ENCODE assay signal across 2 cellular contexts in genomic region chr9:127825319-127826051, GRCh38.
A peak's percentile ranks its signal among the peaks of the same experiment; 100 is the strongest.
TF ChIP-seq lines count a peak whose summit lies in the region.

No MANE protein-coding gene starts in this region.

TF ChIP-seq in IMR-90, 13 proteins besides CTCF, POLR2A, EP300 and RAD21:
- TF ChIP-seq MAZ (IDR thresholded peaks at IDR 0.05; ENCODE audit: borderline replicate concordance, low read depth, low read length) (no peak), CHD1 (IDR thresholded peaks at IDR 0.05; ENCODE audit: low read depth, low read length) (no peak), FOS (IDR thresholded peaks at IDR 0.05; ENCODE audit: low read depth, low read length) (no peak)

TF ChIP-seq in H1, 55 proteins besides CTCF, POLR2A, EP300 and RAD21:
- TF ChIP-seq KDM5A (IDR thresholded peaks at IDR 0.05; ENCODE audit: low read length) (no peak), JUN (IDR thresholded peaks at IDR 0.05; ENCODE audit: low read depth, low read length) (no peak), POLR2AphosphoS5 (IDR thresholded peaks at IDR 0.05; ENCODE audit: low read depth, low read length) (peak; percentile 74; the same call in 1 of the 2 replicates), TBP (IDR thresholded peaks at IDR 0.05; ENCODE audit: low read depth, low read length) (peak; percentile 48; the same call in 1 of the 2 replicates), NRF1 (IDR thresholded peaks at IDR 0.05; ENCODE audit: low read depth, low read length) (no peak), TAF7 (optimal IDR thresholded peaks at IDR 0.05; ENCODE audit: borderline replicate concordance, low read depth, low read length) (no peak), SRF (IDR thresholded peaks at IDR 0.05; ENCODE audit: low read depth, low read length) (no peak), CTBP2 (IDR thresholded peaks at IDR 0.05; ENCODE audit: borderline replicate concordance, insufficient read depth, insufficient read length, low read length) (no peak), HDAC2 (IDR thresholded peaks at IDR 0.05; ENCODE audit: borderline replicate concordance in 1 of 2, low read depth in 2 of 2, low read length in 2 of 2) (0 out of 4 replicates have a peak, but pooled peaks of 1 of the 2 experiments have one; percentile 10), SIX5 (IDR thresholded peaks at IDR 0.05; ENCODE audit: low read depth, low read length) (no peak), ZNF274 (IDR thresholded peaks at IDR 0.05; ENCODE audit: borderline replicate concordance, extremely low read depth, low read length) (no peak), SP4 (IDR thresholded peaks at IDR 0.05; ENCODE audit: low read length) (no peak), PHF8 (conservative IDR thresholded peaks at IDR 0.05; ENCODE audit: low read depth, low read length) (0 out of 2 replicates have a peak, but pooled peaks have one; percentile 13), CHD2 (IDR thresholded peaks at IDR 0.05; ENCODE audit: low read length) (no peak), CHD7 (IDR thresholded peaks at IDR 0.05; ENCODE audit: insufficient replicate concordance, low read length) (no peak), TAF1 (IDR thresholded peaks at IDR 0.05; ENCODE audit: low read depth, low read length) (0 out of 2 replicates have a peak, but pooled peaks have one; percentile 36), ATF2 (IDR thresholded peaks at IDR 0.05; ENCODE audit: low read length) (no peak), GTF2F1 (IDR thresholded peaks at IDR 0.05; ENCODE audit: borderline replicate concordance, low read depth, low read length) (no peak), CBX8 (IDR thresholded peaks at IDR 0.05; ENCODE audit: borderline replicate concordance, low read depth, low read length) (no peak), POU5F1 (IDR thresholded peaks at IDR 0.05; ENCODE audit: low read depth, low read length) (no peak), TEAD4 (IDR thresholded peaks at IDR 0.05; ENCODE audit: low read depth, low read length) (peak; percentile 5; the same call in 1 of the 2 replicates), BRCA1 (IDR thresholded peaks at IDR 0.05; ENCODE audit: low read depth, low read length) (no peak), SP2 (IDR thresholded peaks at IDR 0.05; ENCODE audit: low read length) (no peak), YY1 (IDR thresholded peaks at IDR 0.05; ENCODE audit: low read depth, low read length) (no peak), RBBP5 (IDR thresholded peaks at IDR 0.05; ENCODE audit: borderline replicate concordance, low read depth, low read length) (0 out of 2 replicates have a peak, but pooled peaks have one; percentile 28), RFX5 (IDR thresholded peaks at IDR 0.05; ENCODE audit: borderline replicate concordance, low read depth, low read length) (no peak)
